13 cellular contexts compared by ENCODE assay signal in genomic region chr7:120486164-120486563, GRCh38.
"Had no signal": no experiment of that assay in that cellular context is flagged by ENCODE, and none has a peak within 500 bp of the region (broad histone marks: within the 10 kb centered on the region; RNA-seq: fewer than 3 reads in every experiment).

No MANE protein-coding gene starts in this region.

- H3K9me3 ChIP-seq: adrenal gland, left ventricle myocardium inferior had no signal

- H3K9me3 Mint-ChIP-seq: activated B cell treated with CpG ODN at 0.5 μM for 24 hours; activated CD4-positive, alpha-beta T cell treated with anti-CD3 and anti-CD28 coated beads, Interleukin-2, amount 10 ng/mL, durations not matched to agents 24 days and 14 days; T-helper 1 cell treated with Interleukin-12 subunit alpha and Interleukin-12 subunit beta and Interleukin-4 antibody, amounts not matched to agents 30 μg/mL and 1 μg/mL, for 36 hours had no signal

- H3K36me3 Mint-ChIP-seq: activated naive CD4-positive, alpha-beta T cell treated with anti-CD3 and anti-CD28 coated beads, Interleukin-2, amount 10 ng/mL, durations not matched to agents 7 days and 5 days; memory B cell had no signal

- H3K4me3 ChIP-seq: adrenal gland, left ventricle myocardium inferior had no signal

- DNase-seq: activated B cell treated with CpG ODN at 0.5 μM for 24 hours; activated CD4-positive, alpha-beta T cell treated with anti-CD3 and anti-CD28 coated beads, Interleukin-2, amount 10 ng/mL, durations not matched to agents 24 days and 14 days; activated CD8-positive, alpha-beta memory T cell treated with anti-CD3 and anti-CD28 coated beads for 24 hours; activated naive CD4-positive, alpha-beta T cell treated with anti-CD3 and anti-CD28 coated beads, Interleukin-2, amount 10 ng/mL, durations not matched to agents 7 days and 5 days; adrenal gland; brain microvascular endothelial cell; cerebellar nuclear complex; effector memory CD8-positive, alpha-beta T cell; left ventricle myocardium inferior; stimulated activated CD4-positive, alpha-beta T cell treated with anti-CD3 and anti-CD28 coated beads, Interleukin-4, amount 100 ng/mL, for 4 hours had no signal

- H3K4me3 Mint-ChIP-seq: activated B cell treated with CpG ODN at 0.5 μM for 24 hours; activated CD4-positive, alpha-beta T cell treated with anti-CD3 and anti-CD28 coated beads, Interleukin-2, amount 10 ng/mL, durations not matched to agents 24 days and 14 days; activated naive CD4-positive, alpha-beta T cell treated with anti-CD3 and anti-CD28 coated beads, Interleukin-2, amount 10 ng/mL, durations not matched to agents 7 days and 5 days; dendritic cell treated with granulocyte-macrophage colony-stimulating factor and Interleukin-4, amounts not matched to agents 40 ng/mL and 50 ng/mL, for 4 days; effector memory CD8-positive, alpha-beta T cell; memory B cell; T-helper 1 cell treated with Interleukin-12 subunit alpha and Interleukin-12 subunit beta and Interleukin-4 antibody, amounts not matched to agents 30 μg/mL and 1 μg/mL, for 36 hours had no signal

- H3K27me3 ChIP-seq: adrenal gland, brain microvascular endothelial cell had no signal

- H3K4me1 ChIP-seq: adrenal gland, left ventricle myocardium inferior had no signal

- H3K36me3 ChIP-seq: adrenal gland, brain microvascular endothelial cell, left ventricle myocardium inferior had no signal

- H3K4me1 Mint-ChIP-seq: activated B cell treated with CpG ODN at 0.5 μM for 24 hours; activated CD4-positive, alpha-beta T cell treated with anti-CD3 and anti-CD28 coated beads, Interleukin-2, amount 10 ng/mL, durations not matched to agents 24 days and 14 days; activated naive CD4-positive, alpha-beta T cell treated with anti-CD3 and anti-CD28 coated beads, Interleukin-2, amount 10 ng/mL, durations not matched to agents 7 days and 5 days; memory B cell had no signal

- H3K27ac ChIP-seq: adrenal gland, brain microvascular endothelial cell, left ventricle myocardium inferior had no signal

- ATAC-seq: effector memory CD8-positive, alpha-beta T cell had no signal

- H3K27me3 Mint-ChIP-seq: activated B cell treated with CpG ODN at 0.5 μM for 24 hours; activated CD4-positive, alpha-beta T cell treated with anti-CD3 and anti-CD28 coated beads, Interleukin-2, amount 10 ng/mL, durations not matched to agents 24 days and 14 days; activated naive CD4-positive, alpha-beta T cell treated with anti-CD3 and anti-CD28 coated beads, Interleukin-2, amount 10 ng/mL, durations not matched to agents 7 days and 5 days; dendritic cell treated with granulocyte-macrophage colony-stimulating factor and Interleukin-4, amounts not matched to agents 40 ng/mL and 50 ng/mL, for 4 days; effector memory CD8-positive, alpha-beta T cell; memory B cell had no signal

- H3K27ac Mint-ChIP-seq: activated B cell treated with CpG ODN at 0.5 μM for 24 hours; activated CD4-positive, alpha-beta T cell treated with anti-CD3 and anti-CD28 coated beads, Interleukin-2, amount 10 ng/mL, durations not matched to agents 24 days and 14 days; activated naive CD4-positive, alpha-beta T cell treated with anti-CD3 and anti-CD28 coated beads, Interleukin-2, amount 10 ng/mL, durations not matched to agents 7 days and 5 days; dendritic cell treated with granulocyte-macrophage colony-stimulating factor and Interleukin-4, amounts not matched to agents 40 ng/mL and 50 ng/mL, for 4 days; effector memory CD8-positive, alpha-beta T cell; memory B cell; T-helper 1 cell treated with Interleukin-12 subunit alpha and Interleukin-12 subunit beta and Interleukin-4 antibody, amounts not matched to agents 30 μg/mL and 1 μg/mL, for 36 hours had no signal
